1 cellular context compared by ENCODE assay signal in the genomic region with DNA sequence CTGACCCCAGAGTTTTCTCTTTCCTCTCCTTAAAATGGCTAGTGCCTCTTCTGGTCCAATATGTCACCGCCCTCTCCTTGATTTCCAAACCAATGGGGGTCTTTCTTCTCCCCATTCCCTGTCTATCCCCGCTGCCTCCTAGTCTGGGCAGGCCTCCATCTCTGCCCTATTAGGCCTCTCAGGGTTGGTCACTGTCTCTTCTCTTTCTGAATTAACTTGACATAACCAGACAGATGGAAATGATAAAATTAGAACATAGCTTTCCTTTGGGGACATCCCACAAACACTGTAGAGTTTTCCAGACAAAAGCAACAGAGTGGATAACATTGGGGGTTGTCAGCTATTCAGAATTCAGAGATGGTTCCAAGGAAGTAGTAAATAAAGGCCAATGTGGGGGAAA.
TF ChIP-seq lines count a peak whose summit lies in the region.

No MANE protein-coding gene starts in this region.

TF ChIP-seq in GM23338, 12 proteins besides CTCF, POLR2A, EP300 and RAD21 (continued from another document):
- TF ChIP-seq, protein P1, sequence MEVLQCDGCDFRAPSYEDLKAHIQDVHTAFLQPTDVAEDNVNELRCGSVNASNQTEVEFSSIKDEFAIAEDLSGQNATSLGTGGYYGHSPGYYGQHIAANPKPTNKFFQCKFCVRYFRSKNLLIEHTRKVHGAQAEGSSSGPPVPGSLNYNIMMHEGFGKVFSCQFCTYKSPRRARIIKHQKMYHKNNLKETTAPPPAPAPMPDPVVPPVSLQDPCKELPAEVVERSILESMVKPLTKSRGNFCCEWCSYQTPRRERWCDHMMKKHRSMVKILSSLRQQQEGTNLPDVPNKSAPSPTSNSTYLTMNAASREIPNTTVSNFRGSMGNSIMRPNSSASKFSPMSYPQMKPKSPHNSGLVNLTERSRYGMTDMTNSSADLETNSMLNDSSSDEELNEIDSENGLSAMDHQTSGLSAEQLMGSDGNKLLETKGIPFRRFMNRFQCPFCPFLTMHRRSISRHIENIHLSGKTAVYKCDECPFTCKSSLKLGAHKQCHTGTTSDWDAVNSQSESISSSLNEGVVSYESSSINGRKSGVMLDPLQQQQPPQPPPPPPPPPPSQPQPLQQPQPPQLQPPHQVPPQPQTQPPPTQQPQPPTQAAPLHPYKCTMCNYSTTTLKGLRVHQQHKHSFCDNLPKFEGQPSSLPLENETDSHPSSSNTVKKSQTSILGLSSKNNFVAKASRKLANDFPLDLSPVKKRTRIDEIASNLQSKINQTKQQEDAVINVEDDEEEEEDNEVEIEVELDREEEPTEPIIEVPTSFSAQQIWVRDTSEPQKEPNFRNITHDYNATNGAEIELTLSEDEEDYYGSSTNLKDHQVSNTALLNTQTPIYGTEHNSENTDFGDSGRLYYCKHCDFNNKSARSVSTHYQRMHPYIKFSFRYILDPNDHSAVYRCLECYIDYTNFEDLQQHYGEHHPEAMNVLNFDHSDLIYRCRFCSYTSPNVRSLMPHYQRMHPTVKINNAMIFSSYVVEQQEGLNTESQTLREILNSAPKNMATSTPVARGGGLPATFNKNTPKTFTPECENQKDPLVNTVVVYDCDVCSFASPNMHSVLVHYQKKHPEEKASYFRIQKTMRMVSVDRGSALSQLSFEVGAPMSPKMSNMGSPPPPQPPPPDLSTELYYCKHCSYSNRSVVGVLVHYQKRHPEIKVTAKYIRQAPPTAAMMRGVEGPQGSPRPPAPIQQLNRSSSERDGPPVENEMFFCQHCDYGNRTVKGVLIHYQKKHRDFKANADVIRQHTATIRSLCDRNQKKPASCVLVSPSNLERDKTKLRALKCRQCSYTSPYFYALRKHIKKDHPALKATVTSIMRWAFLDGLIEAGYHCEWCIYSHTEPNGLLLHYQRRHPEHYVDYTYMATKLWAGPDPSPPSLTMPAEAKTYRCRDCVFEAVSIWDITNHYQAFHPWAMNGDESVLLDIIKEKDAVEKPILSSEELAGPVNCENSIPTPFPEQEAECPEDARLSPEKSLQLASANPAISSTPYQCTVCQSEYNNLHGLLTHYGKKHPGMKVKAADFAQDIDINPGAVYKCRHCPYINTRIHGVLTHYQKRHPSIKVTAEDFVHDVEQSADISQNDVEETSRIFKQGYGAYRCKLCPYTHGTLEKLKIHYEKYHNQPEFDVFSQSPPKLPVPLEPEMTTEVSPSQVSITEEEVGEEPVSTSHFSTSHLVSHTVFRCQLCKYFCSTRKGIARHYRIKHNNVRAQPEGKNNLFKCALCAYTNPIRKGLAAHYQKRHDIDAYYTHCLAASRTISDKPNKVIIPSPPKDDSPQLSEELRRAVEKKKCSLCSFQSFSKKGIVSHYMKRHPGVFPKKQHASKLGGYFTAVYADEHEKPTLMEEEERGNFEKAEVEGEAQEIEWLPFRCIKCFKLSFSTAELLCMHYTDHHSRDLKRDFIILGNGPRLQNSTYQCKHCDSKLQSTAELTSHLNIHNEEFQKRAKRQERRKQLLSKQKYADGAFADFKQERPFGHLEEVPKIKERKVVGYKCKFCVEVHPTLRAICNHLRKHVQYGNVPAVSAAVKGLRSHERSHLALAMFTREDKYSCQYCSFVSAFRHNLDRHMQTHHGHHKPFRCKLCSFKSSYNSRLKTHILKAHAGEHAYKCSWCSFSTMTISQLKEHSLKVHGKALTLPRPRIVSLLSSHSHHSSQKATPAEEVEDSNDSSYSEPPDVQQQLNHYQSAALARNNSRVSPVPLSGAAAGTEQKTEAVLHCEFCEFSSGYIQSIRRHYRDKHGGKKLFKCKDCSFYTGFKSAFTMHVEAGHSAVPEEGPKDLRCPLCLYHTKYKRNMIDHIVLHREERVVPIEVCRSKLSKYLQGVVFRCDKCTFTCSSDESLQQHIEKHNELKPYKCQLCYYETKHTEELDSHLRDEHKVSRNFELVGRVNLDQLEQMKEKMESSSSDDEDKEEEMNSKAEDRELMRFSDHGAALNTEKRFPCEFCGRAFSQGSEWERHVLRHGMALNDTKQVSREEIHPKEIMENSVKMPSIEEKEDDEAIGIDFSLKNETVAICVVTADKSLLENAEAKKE (CRISPR knock-in tag; IDR thresholded peaks at IDR 0.05): no peak
- TF ChIP-seq NANOG (IDR thresholded peaks at IDR 0.05; ENCODE audit: borderline replicate concordance): no peak
- no peak for TF ChIP-seq EZH2phosphoT487 (IDR thresholded peaks at IDR 0.05; ENCODE audit: unreplicated experiment)
- no peak for TF ChIP-seq ZNF114 (CRISPR knock-in tag; IDR thresholded peaks at IDR 0.05)
- TF ChIP-seq STAT1 (IDR thresholded peaks at IDR 0.05; ENCODE audit: unreplicated experiment): no peak
- no peak for TF ChIP-seq JUNB (IDR thresholded peaks at IDR 0.05; ENCODE audit: unreplicated experiment)
- TF ChIP-seq, protein P2, sequence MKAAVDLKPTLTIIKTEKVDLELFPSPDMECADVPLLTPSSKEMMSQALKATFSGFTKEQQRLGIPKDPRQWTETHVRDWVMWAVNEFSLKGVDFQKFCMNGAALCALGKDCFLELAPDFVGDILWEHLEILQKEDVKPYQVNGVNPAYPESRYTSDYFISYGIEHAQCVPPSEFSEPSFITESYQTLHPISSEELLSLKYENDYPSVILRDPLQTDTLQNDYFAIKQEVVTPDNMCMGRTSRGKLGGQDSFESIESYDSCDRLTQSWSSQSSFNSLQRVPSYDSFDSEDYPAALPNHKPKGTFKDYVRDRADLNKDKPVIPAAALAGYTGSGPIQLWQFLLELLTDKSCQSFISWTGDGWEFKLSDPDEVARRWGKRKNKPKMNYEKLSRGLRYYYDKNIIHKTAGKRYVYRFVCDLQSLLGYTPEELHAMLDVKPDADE (IDR thresholded peaks at IDR 0.05): no peak
- no peak for TF ChIP-seq ZNF331 (CRISPR knock-in tag; IDR thresholded peaks at IDR 0.05; ENCODE audit: low read depth)
